In genomic region chr6:163620670-163621330, GRCh38 we compare ENCODE assay signal across 22 cellular contexts.
DNase-seq lines count a peak whose midpoint lies in the region; ATAC-seq, FAIRE-seq and TF ChIP-seq lines count a peak whose summit lies in the region.
"Had no signal": no experiment of that assay in that cellular context is flagged by ENCODE, and none has a peak within 500 bp of the region (broad histone marks: within the 10 kb centered on the region; RNA-seq: fewer than 3 reads in every experiment).

No MANE protein-coding gene starts in this region.

- no peak overlapping the region for H2AFZ ChIP-seq in OCI-LY7 (ENCODE audit: low read length)
- H2AFZ ChIP-seq: hepatocyte had no signal

- no peaks in the 10 kb centered on the region for H4K20me1 ChIP-seq in OCI-LY7 (ENCODE audit: insufficient read depth, low read length)

- peaks cover 4% of the 10 kb centered on the region for H3K4me1 Mint-ChIP-seq in memory B cell
- H3K4me1 Mint-ChIP-seq: activated naive CD8-positive, alpha-beta T cell treated with anti-CD3 and anti-CD28 coated beads, Interleukin-2, amount 10 ng/mL, durations not matched to agents 7 days and 5 days had no signal

- H3K9me2 ChIP-seq in OCI-LY7 (ENCODE audit: insufficient read depth, low read length) = no peaks in the 10 kb centered on the region

- no peaks in the 10 kb centered on the region for H3K36me3 ChIP-seq in OCI-LY7 (ENCODE audit: insufficient read depth, low read length)
- no peaks in the 10 kb centered on the region for H3K36me3 ChIP-seq in pancreas
- H3K36me3 ChIP-seq: left lung, ovary, thoracic aorta had no signal

- FAIRE-seq in GM19239 (lab: Jason Lieb, UNC) = no peak
- FAIRE-seq in pancreas (lab: Jason Lieb, UNC) = no peak
- FAIRE-seq: H1 had no signal

- intact Hi-C loops in OCI-LY7 (cut with micrococcal nuclease; ENCODE audit: unreplicated experiment) (no loop called here), pancreas (cut with DNase I) (no loop called here)

- H3K4me3 ChIP-seq in OCI-LY7 (ENCODE audit: low read depth, low read length, poor library complexity, severe bottlenecking) = no peak overlapping the region
- H3K4me3 ChIP-seq in pancreas = no peak overlapping the region
- no peak overlapping the region for H3K4me3 ChIP-seq in coronary artery
- H3K4me3 ChIP-seq: hepatocyte, left lung, ovary, thoracic aorta had no signal

- POLR2A ChIA-PET in OCI-LY7 (lab: Charles Lee) = no interaction called here

- peak; percentile 64 for DNase-seq in OCI-LY7 (ENCODE audit: low spot score)
- no peak for DNase-seq in memory B cell (ENCODE audit: low spot score in 2 of 2)
- DNase-seq in DMS114 treated with DMSO at 0.1 percent for 48 hours (lab: John Stamatoyannopoulos, UW; ENCODE audit: unreplicated experiment) = no peak
- DNase-seq in GM19239 (ENCODE audit: insufficient read length, low spot score) = no peak
- no peak for DNase-seq in pancreas
- no peak for DNase-seq in coronary artery (ENCODE audit: low spot score)
- DNase-seq: activated CD8-positive, alpha-beta T cell treated with anti-CD3 and anti-CD28 coated beads for 36 hours; activated naive CD8-positive, alpha-beta T cell treated with anti-CD3 and anti-CD28 coated beads, Interleukin-2, amount 10 ng/mL, durations not matched to agents 7 days and 5 days; activated T-cell treated with anti-CD3 and anti-CD28 coated beads, Interleukin-2, amount 50 U/mL, for 72 hours; caudate nucleus; effector CD8-positive, alpha-beta T cell; left lung; NCI-H187 treated with DMSO at 0.1 percent for 48 hours; NCI-H446 treated with DMSO at 0.1 percent for 48 hours; ovary; stimulated activated CD4-positive, alpha-beta T cell treated with anti-CD3 and anti-CD28 coated beads, Interleukin-4, amount 100 ng/mL, for 24 hours; SW 1271 had no signal

- H3K4me3 Mint-ChIP-seq in memory B cell = peak overlapping the region; percentile 37
- H3K4me3 Mint-ChIP-seq: activated CD8-positive, alpha-beta T cell treated with anti-CD3 and anti-CD28 coated beads for 36 hours; activated naive CD8-positive, alpha-beta T cell treated with anti-CD3 and anti-CD28 coated beads, Interleukin-2, amount 10 ng/mL, durations not matched to agents 7 days and 5 days; activated T-cell treated with anti-CD3 and anti-CD28 coated beads, Interleukin-2, amount 50 U/mL, for 72 hours had no signal

- H3K27me3 ChIP-seq in pancreas = no peaks in the 10 kb centered on the region
- H3K27me3 ChIP-seq: hepatocyte, left lung, ovary had no signal

- CTCF ChIA-PET in OCI-LY7 (lab: Charles Lee; ENCODE audit: unreplicated experiment) = interaction anchor here (0.6 kb wide), 1 partner anchor 97 kb away, joined by 3 read pairs; no protein-coding TSS in a partner anchor

- H3K27ac ChIP-seq in OCI-LY7 (ENCODE audit: low read depth, low read length, poor library complexity, severe bottlenecking) (no peak overlapping the region), pancreas (no peak overlapping the region), coronary artery (no peak overlapping the region)
- H3K27ac ChIP-seq: hepatocyte, left lung, ovary, thoracic aorta had no signal

- no peaks in the 10 kb centered on the region for H3K79me2 ChIP-seq in OCI-LY7 (ENCODE audit: insufficient read depth, low read depth, low read length)
- H3K79me2 ChIP-seq: hepatocyte had no signal

- ATAC-seq in GM18498 (IDR thresholded peaks at IDR 0.05; ENCODE audit: unreplicated experiment) = peak; percentile 45
- peak; percentile 81 for ATAC-seq in HG02678 (IDR thresholded peaks at IDR 0.05; ENCODE audit: unreplicated experiment)
- ATAC-seq in memory B cell (ENCODE audit: low read depth) = no peak
- no peak for ATAC-seq in pancreas
- ATAC-seq: activated CD8-positive, alpha-beta T cell treated with anti-CD3 and anti-CD28 coated beads for 36 hours; activated T-cell treated with anti-CD3 and anti-CD28 coated beads, Interleukin-2, amount 50 U/mL, for 72 hours; left lung had no signal

- H3K27ac Mint-ChIP-seq in memory B cell = no peak overlapping the region
- H3K27ac Mint-ChIP-seq: activated CD8-positive, alpha-beta T cell treated with anti-CD3 and anti-CD28 coated beads for 36 hours; activated naive CD8-positive, alpha-beta T cell treated with anti-CD3 and anti-CD28 coated beads, Interleukin-2, amount 10 ng/mL, durations not matched to agents 7 days and 5 days; activated T-cell treated with anti-CD3 and anti-CD28 coated beads, Interleukin-2, amount 50 U/mL, for 72 hours had no signal

- 74 to 82% methylated on average over 16 of the region's 16 CpGs for WGBS in pancreas, 2 donors

- BruUV-seq in OCI-LY7 (replicated peaks; lab: Mats Ljungman, UMichigan) = no TSS peak

- H3K9me3 Mint-ChIP-seq in memory B cell = no peaks in the 10 kb centered on the region
- H3K9me3 Mint-ChIP-seq: activated CD8-positive, alpha-beta T cell treated with anti-CD3 and anti-CD28 coated beads for 36 hours; activated naive CD8-positive, alpha-beta T cell treated with anti-CD3 and anti-CD28 coated beads, Interleukin-2, amount 10 ng/mL, durations not matched to agents 7 days and 5 days had no signal

- H3K4me1 ChIP-seq in OCI-LY7 (ENCODE audit: insufficient read depth, low read length, poor library complexity, severe bottlenecking) (peaks cover 9% of the 10 kb centered on the region), pancreas (no peaks in the 10 kb centered on the region)
- H3K4me1 ChIP-seq: left lung had no signal

- no peaks in the 10 kb centered on the region for H3K36me3 Mint-ChIP-seq in memory B cell
- H3K36me3 Mint-ChIP-seq: activated naive CD8-positive, alpha-beta T cell treated with anti-CD3 and anti-CD28 coated beads, Interleukin-2, amount 10 ng/mL, durations not matched to agents 7 days and 5 days had no signal

- H3K4me2 ChIP-seq in OCI-LY7 (ENCODE audit: low read length) = peak overlapping the region; percentile 27
- H3K4me2 ChIP-seq: hepatocyte had no signal

- no peaks in the 10 kb centered on the region for H3K27me3 Mint-ChIP-seq in memory B cell
- H3K27me3 Mint-ChIP-seq: activated naive CD8-positive, alpha-beta T cell treated with anti-CD3 and anti-CD28 coated beads, Interleukin-2, amount 10 ng/mL, durations not matched to agents 7 days and 5 days had no signal

- TF ChIP-seq CTCF in OCI-LY7 (conservative IDR thresholded peaks at IDR 0.05; ENCODE audit: low read length) = no peak
- no peak for TF ChIP-seq CTCF in pancreas (IDR thresholded peaks at IDR 0.05)
- TF ChIP-seq CTCF in coronary artery (IDR thresholded peaks at IDR 0.05) = no peak

- no peaks in the 10 kb centered on the region for H3K9me3 ChIP-seq in OCI-LY7 (ENCODE audit: low read length)
- H3K9me3 ChIP-seq in pancreas = no peaks in the 10 kb centered on the region
- H3K9me3 ChIP-seq: left lung, ovary, thoracic aorta had no signal

Comparison
In these comparisons a context has a peak if more than half of its experiments do, and no peak if none do; other contexts are left out.
1. ATAC-seq: peak in GM18498 (single experiment) and HG02678 (single experiment); none in memory B cell (single experiment) and pancreas (0 of 4).